ENCODE assay signal across 16 cellular contexts in genomic region chr1:85351202-85351828, GRCh38.
A peak's percentile ranks its signal among the peaks of the same experiment; 100 is the strongest.
DNase-seq lines count a peak whose midpoint lies in the region; TF ChIP-seq lines count a peak whose summit lies in the region.
"Had no signal": no experiment of that assay in that cellular context is flagged by ENCODE, and none has a peak within 500 bp of the region (broad histone marks: within the 10 kb centered on the region; RNA-seq: fewer than 3 reads in every experiment).

No MANE protein-coding gene starts in this region.

- peak; percentile 46 for DNase-seq in M059J (ENCODE audit: low read depth)
- peak; percentile 23 for DNase-seq in NCI-H69 (lab: John Stamatoyannopoulos, UW)
- no peak for DNase-seq in mesenchymal stem cell
- no peak for DNase-seq in NCI-H226
- no peak for DNase-seq in retina
- DNase-seq in endodermal cell, result no peak
- no peak for DNase-seq in SKM-1 (lab: John Stamatoyannopoulos, UW; ENCODE audit: unreplicated experiment)
- DNase-seq: ACHN; AML-193; Caco-2; CD4-positive, alpha-beta T cell; DMS79 treated with DMSO at 0.1 percent for 48 hours; GF-D8; GOT3; H9 had no signal

- H3K9me3 ChIP-seq in mesenchymal stem cell (ENCODE audit: control insufficient read depth, low read length) (no peaks in the 10 kb centered on the region), endodermal cell (ENCODE audit: control insufficient read depth, low read length) (no peaks in the 10 kb centered on the region)
- H3K9me3 ChIP-seq: Caco-2 had no signal

- TF ChIP-seq CTCF in endodermal cell (conservative IDR thresholded peaks at IDR 0.05), result no peak

- H2BK5ac ChIP-seq in mesenchymal stem cell (ENCODE audit: low read depth, low read length, poor library complexity, severe bottlenecking), result no peak overlapping the region

- H3K4me3 Mint-ChIP-seq in endodermal cell, result no peak overlapping the region
- H3K4me3 Mint-ChIP-seq: CD4-positive, alpha-beta T cell; H9 had no signal

- no peaks in the 10 kb centered on the region for H3K27me3 ChIP-seq in mesenchymal stem cell (ENCODE audit: control insufficient read depth in 1 of 2, insufficient read depth in 1 of 2, low read length in 2 of 2)
- H3K27me3 ChIP-seq in endodermal cell (ENCODE audit: control insufficient read depth, insufficient read depth, low read length, poor library complexity, severe bottlenecking), result no peaks in the 10 kb centered on the region

- no peak overlapping the region for H3K27ac Mint-ChIP-seq in endodermal cell
- H3K27ac Mint-ChIP-seq: CD4-positive, alpha-beta T cell had no signal

- H2AK5ac ChIP-seq in mesenchymal stem cell (ENCODE audit: low read length, severe bottlenecking), result no peak overlapping the region

- H3K4ac ChIP-seq in mesenchymal stem cell (ENCODE audit: low read depth in 1 of 2, low read length in 2 of 2), result no peak overlapping the region

- peak overlapping the region; percentile 15 for H3K27ac ChIP-seq in mesenchymal stem cell (ENCODE audit: low read length, poor library complexity, severe bottlenecking)
- no peak overlapping the region for H3K27ac ChIP-seq in endodermal cell (ENCODE audit: low read depth, low read length)
- H3K27ac ChIP-seq: C4-2B had no signal

- no peak overlapping the region for H3K4me3 ChIP-seq in mesenchymal stem cell (ENCODE audit: insufficient read depth in 1 of 2, low read depth in 1 of 2, low read length in 2 of 2)
- H3K4me3 ChIP-seq in endodermal cell (ENCODE audit: low read length), result no peak overlapping the region

- no peak overlapping the region for H3K9ac ChIP-seq in mesenchymal stem cell (ENCODE audit: low read length)
- H3K9ac ChIP-seq in endodermal cell (ENCODE audit: extremely low read depth, low read length, poor library complexity, severe bottlenecking), result no peak overlapping the region

- no peak overlapping the region for H4K8ac ChIP-seq in mesenchymal stem cell (ENCODE audit: low read length)

- peaks cover 20% of the 10 kb centered on the region for H3K79me1 ChIP-seq in mesenchymal stem cell (replicated peaks; ENCODE audit: low read length, poor library complexity, severe bottlenecking)

- H2BK15ac ChIP-seq in mesenchymal stem cell (ENCODE audit: low read depth, poor library complexity, severe bottlenecking), result no peak overlapping the region

- H3K23ac ChIP-seq in mesenchymal stem cell (ENCODE audit: low read length in 2 of 2), result no peak overlapping the region

- H3K4me2 ChIP-seq in mesenchymal stem cell (ENCODE audit: low read length, poor library complexity, severe bottlenecking), result no peak overlapping the region

- H4K91ac ChIP-seq in mesenchymal stem cell (ENCODE audit: low read length), result no peak overlapping the region

- H3K9me3 Mint-ChIP-seq in endodermal cell, result no peaks in the 10 kb centered on the region
- H3K9me3 Mint-ChIP-seq: CD4-positive, alpha-beta T cell; H9 had no signal

- no peak overlapping the region for H3K18ac ChIP-seq in mesenchymal stem cell (ENCODE audit: low read depth in 1 of 2, low read length in 2 of 2)

- no peaks in the 10 kb centered on the region for H3K4me1 Mint-ChIP-seq in endodermal cell

- H3K27me3 Mint-ChIP-seq in endodermal cell (ENCODE audit: insufficient read depth), result no peaks in the 10 kb centered on the region
- H3K27me3 Mint-ChIP-seq: CD4-positive, alpha-beta T cell had no signal

- H3K36me3 Mint-ChIP-seq in endodermal cell (ENCODE audit: low read depth), result no peaks in the 10 kb centered on the region

- WGBS in mesenchymal stem cell, result 100% methylated on average over 1 of the region's 3 CpGs
- WGBS in endodermal cell (ENCODE audit: insufficient coverage in 1 of 2, insufficient read length in 1 of 2), 2 experiments, result 97% methylated on average over 2 of the region's 3 CpGs; no CpG with 5 or more reads in 1 of the 2 experiments

- H2BK120ac ChIP-seq in mesenchymal stem cell (ENCODE audit: low read depth, low read length), result no peak overlapping the region

- H3K36me3 ChIP-seq in mesenchymal stem cell (ENCODE audit: control insufficient read depth in 1 of 2, insufficient read depth in 2 of 2, low read depth in 1 of 2, low read length in 2 of 2) (peaks cover 7 to 41% of the 10 kb centered on the region in 2 experiments), endodermal cell (ENCODE audit: control insufficient read depth, insufficient read depth, low read length) (no peaks in the 10 kb centered on the region)

- H2AFZ ChIP-seq in mesenchymal stem cell (ENCODE audit: low read depth, low read length), result no peak overlapping the region

- H2BK12ac ChIP-seq in mesenchymal stem cell (ENCODE audit: low read length in 2 of 2), result no peak overlapping the region

- H3K4me1 ChIP-seq in mesenchymal stem cell (ENCODE audit: control insufficient read depth, insufficient read depth, low read depth, low read length), result peaks cover 2% of the 10 kb centered on the region
- no peaks in the 10 kb centered on the region for H3K4me1 ChIP-seq in endodermal cell (ENCODE audit: control insufficient read depth, insufficient read depth, low read length)
- H3K4me1 ChIP-seq: Caco-2 had no signal

- H3K14ac ChIP-seq in mesenchymal stem cell (ENCODE audit: low read length in 2 of 2), result no peak overlapping the region

Comparison
In these comparisons a context has a peak if more than half of its experiments do, and no peak if none do; other contexts are left out.
1. DNase-seq: peak in M059J (single experiment) and NCI-H69 (single experiment); none in mesenchymal stem cell (single experiment), NCI-H226 (single experiment), retina (single experiment), endodermal cell (single experiment) and SKM-1 (single experiment).